In the genomic region with DNA sequence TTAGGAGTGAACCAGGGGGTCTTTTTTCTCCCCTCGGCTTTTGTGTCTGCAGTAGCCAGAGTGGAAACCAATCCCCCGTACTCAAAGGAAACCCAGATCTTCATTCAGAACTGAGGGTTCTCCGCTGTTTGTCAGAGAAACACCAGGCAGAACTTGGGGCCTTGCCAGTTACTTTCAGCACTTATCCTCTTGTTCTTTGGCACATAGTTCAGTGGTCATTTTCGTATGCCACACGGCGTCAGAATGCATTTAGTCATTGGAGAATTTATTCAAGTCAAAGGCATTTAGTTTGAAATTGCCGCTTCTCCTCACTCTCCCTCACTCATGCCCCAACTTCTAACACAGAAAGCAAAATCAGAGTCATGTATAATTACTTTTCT, we compare ENCODE assay signal across 9 cellular contexts.
DNase-seq lines count a peak whose midpoint lies in the region; ATAC-seq and TF ChIP-seq lines count a peak whose summit lies in the region.
"Had no signal": no experiment of that assay in that cellular context is flagged by ENCODE, and none has a peak within 500 bp of the region (broad histone marks: within the 10 kb centered on the region; RNA-seq: fewer than 3 reads in every experiment).

No MANE protein-coding gene starts in this region.

- H3K4me1 Mint-ChIP-seq in nephron, result peaks cover 41% of the 10 kb centered on the region

- H3K79me2 ChIP-seq in OCI-LY1 (ENCODE audit: insufficient read depth, low read length), result no peaks in the 10 kb centered on the region

- H3K27ac ChIP-seq in OCI-LY1 (ENCODE audit: low read depth, low read length, poor library complexity, severe bottlenecking), result peak overlapping the region; percentile 94

- peak overlapping the region; percentile 41 to 73 (median 69) for H3K27ac Mint-ChIP-seq in nephron

- peak overlapping the region; percentile 58 for H3K4me2 ChIP-seq in OCI-LY1 (ENCODE audit: low read length)

- H2AFZ ChIP-seq in OCI-LY1 (ENCODE audit: low read length), result no peak overlapping the region

- H3K9ac ChIP-seq in OCI-LY1 (ENCODE audit: low read length), result peak overlapping the region; percentile 43; the same call in 1 of the 2 replicates

- no peak for TF ChIP-seq POLR2A in erythroblast (IDR thresholded peaks at IDR 0.05; ENCODE audit: low read length)

- DNase-seq in AG20443 (ENCODE audit: low spot score) (peak; percentile 78), epithelial cell of proximal tubule (ENCODE audit: low read depth) (peak; percentile 78), erythroblast (lab: John Stamatoyannopoulos, UW) (no peak), NCI-H226 (no peak)
- DNase-seq: KG1 had no signal

- ATAC-seq in GM18858 (IDR thresholded peaks at IDR 0.05; ENCODE audit: unreplicated experiment), result no peak
- ATAC-seq in GM19452 (IDR thresholded peaks at IDR 0.05; ENCODE audit: unreplicated experiment), result no peak

- no peaks in the 10 kb centered on the region for H3K36me3 ChIP-seq in OCI-LY1 (ENCODE audit: insufficient read depth, low read length)

- no peaks in the 10 kb centered on the region for H3K27me3 ChIP-seq in OCI-LY1 (ENCODE audit: insufficient read depth, low read length)

- H3K9me3 ChIP-seq in OCI-LY1 (ENCODE audit: low read length), result no peaks in the 10 kb centered on the region

- 0 out of 2 replicates have a peak, but pooled peaks cover 7% of the 10 kb centered on the region for H3F3A ChIP-seq in OCI-LY1 (ENCODE audit: insufficient read depth, low read length)

- H3K9me2 ChIP-seq in OCI-LY1 (ENCODE audit: low read depth, low read length), result no peaks in the 10 kb centered on the region

- H3K36me3 Mint-ChIP-seq in nephron (ENCODE audit: low read depth), result peaks cover 42% of the 10 kb centered on the region

- H3K27me3 Mint-ChIP-seq in nephron (ENCODE audit: low read depth), result no peaks in the 10 kb centered on the region

- no peaks in the 10 kb centered on the region for H4K20me1 ChIP-seq in OCI-LY1 (ENCODE audit: insufficient read depth, low read length)

- TF ChIP-seq CTCF in OCI-LY1 (IDR thresholded peaks at IDR 0.05; ENCODE audit: low read length), result no peak
- TF ChIP-seq CTCF in epithelial cell of proximal tubule (conservative IDR thresholded peaks at IDR 0.05; ENCODE audit: low read depth, low read length), result no peak
- TF ChIP-seq CTCF in nephron (IDR thresholded peaks at IDR 0.05; ENCODE audit: unreplicated experiment in 3 of 3), result no peak

- H3K9me3 Mint-ChIP-seq in nephron, result no peaks in the 10 kb centered on the region

- peaks cover 89% of the 10 kb centered on the region for H3K4me1 ChIP-seq in OCI-LY1 (ENCODE audit: insufficient read depth, low read length, severe bottlenecking)

- H3K4me3 ChIP-seq in OCI-LY1 (ENCODE audit: low read depth, low read length, poor library complexity, severe bottlenecking) (no peak overlapping the region), epithelial cell of proximal tubule (ENCODE audit: low read depth, low read length) (peak overlapping the region; percentile 17)

- no peak overlapping the region for H3K4me3 Mint-ChIP-seq in nephron

Comparison
In these comparisons a context has a peak if more than half of its experiments do, and no peak if none do; other contexts are left out.
1. DNase-seq: peak in AG20443 (single experiment) and epithelial cell of proximal tubule (single experiment); none in erythroblast (0 of 2) and NCI-H226 (single experiment).